Comparison of ENCODE assay signal across 25 cellular contexts in genomic region chr16:85107083-85107482, GRCh38. TPM values are rescaled to one million over a fixed set of nuclear protein-coding genes. Genes with fewer than 3 reads are reported as not detected.
"Had no signal": no experiment of that assay in that cellular context is flagged by ENCODE, and none has a peak within 500 bp of the region (broad histone marks: within the 10 kb centered on the region; RNA-seq: fewer than 3 reads in every experiment).

No MANE protein-coding gene starts in this region.

- H3K36me3 ChIP-seq: SJSA1 had no signal

- DNase-seq: IMR-90, Kasumi-1, MM.1S, NCI-H1092, NCI-H1105 treated with DMSO at 0.1 percent for 48 hours, NCI-H1417 treated with DMSO at 0.1 percent for 48 hours, NCI-H146, NCI-H1694 treated with DMSO at 0.1 percent for 48 hours, NCI-H1930, NCI-H2081, NCI-H2107, NCI-H2227 treated with DMSO at 0.1 percent for 48 hours, NCI-H524, NCI-H526 treated with DMSO at 0.1 percent for 48 hours, NCI-H774, Right ventricle myocardium superior, SIG-M5 had no signal

- H3K27ac ChIP-seq: KMS-11, SJSA1, SK-N-MC had no signal

- H3K9ac ChIP-seq: KMS-11 had no signal

- ATAC-seq: HepG2 had no signal

- H3K4me3 ChIP-seq: SJSA1, SK-N-MC had no signal

- H3K27me3 ChIP-seq: SJSA1 had no signal

- H3K9me3 ChIP-seq: SJSA1 had no signal

- FAIRE-seq: HepG2 had no signal

- H3K4me2 ChIP-seq: KMS-11 had no signal

- H3K4me1 ChIP-seq: SJSA1 had no signal

RNA-seq across cellular contexts. Expression of gene CIBAR2, which starts 5.2 kb away (rescaled TPM):
- total RNA-seq: HepG2, HT1080, M059J, NCI-H460, Right ventricle myocardium superior, RPMI7951 had no signal
- polyA plus RNA-seq: HepG2 had no signal
